Comparison of ENCODE assay signal across 1 cellular context in genomic region chr7:70520604-70521003, GRCh38.
TF ChIP-seq lines count a peak whose summit lies in the region.

No MANE protein-coding gene starts in this region.

TF ChIP-seq in IMR-90, 13 proteins besides CTCF, POLR2A, EP300 and RAD21:
- no peak for TF ChIP-seq FOS (IDR thresholded peaks at IDR 0.05; ENCODE audit: low read depth, low read length)
- TF ChIP-seq MAZ (IDR thresholded peaks at IDR 0.05; ENCODE audit: borderline replicate concordance, low read depth, low read length), result no peak
- no peak for TF ChIP-seq CEBPB (IDR thresholded peaks at IDR 0.05; ENCODE audit: low read depth, low read length)
- no peak for TF ChIP-seq MAFK (IDR thresholded peaks at IDR 0.05; ENCODE audit: low read depth, low read length)
- TF ChIP-seq MXI1 (IDR thresholded peaks at IDR 0.05; ENCODE audit: borderline replicate concordance, low read depth, low read length), result no peak
- TF ChIP-seq CHD1 (IDR thresholded peaks at IDR 0.05; ENCODE audit: low read depth, low read length), result no peak
- no peak for TF ChIP-seq RFX5 (IDR thresholded peaks at IDR 0.05; ENCODE audit: low read depth, low read length)
- TF ChIP-seq BHLHE40 (IDR thresholded peaks at IDR 0.05; ENCODE audit: low read depth, low read length), result no peak
- no peak for TF ChIP-seq ELK1 (IDR thresholded peaks at IDR 0.05; ENCODE audit: borderline replicate concordance, low read depth, low read length)
- no peak for TF ChIP-seq USF2 (IDR thresholded peaks at IDR 0.05; ENCODE audit: low read depth, low read length)
- no peak for TF ChIP-seq NFE2L2 (IDR thresholded peaks at IDR 0.05; ENCODE audit: low read depth, low read length)
- TF ChIP-seq RCOR1 (IDR thresholded peaks at IDR 0.05; ENCODE audit: insufficient replicate concordance, low read length), result no peak
- TF ChIP-seq SMC3 (IDR thresholded peaks at IDR 0.05; ENCODE audit: low read depth, low read length), result no peak
